In genomic region chr3:66441124-66441523, GRCh38 we compare ENCODE assay signal across 1 cellular context.
TF ChIP-seq lines count a peak whose summit lies in the region.

No MANE protein-coding gene starts in this region.

TF ChIP-seq in SK-N-SH, 30 proteins besides CTCF, POLR2A, EP300 and RAD21 (continued from another document):
- TF ChIP-seq PBX3 (IDR thresholded peaks at IDR 0.05) (peak; percentile 27; the same call in 1 of the 2 replicates), USF2 (IDR thresholded peaks at IDR 0.05; ENCODE audit: borderline replicate concordance, low read depth, low read length) (no peak), FOXJ3 (CRISPR knock-in tag; IDR thresholded peaks at IDR 0.05) (no peak), FOXM1 (IDR thresholded peaks at IDR 0.05; ENCODE audit: low read depth) (no peak), MAX (IDR thresholded peaks at IDR 0.05; ENCODE audit: low read depth) (no peak), ZBTB33 (IDR thresholded peaks at IDR 0.05; ENCODE audit: borderline replicate concordance, low read depth) (no peak), SMC3 (IDR thresholded peaks at IDR 0.05; ENCODE audit: low read depth, low read length) (no peak), RXRA (IDR thresholded peaks at IDR 0.05; ENCODE audit: borderline replicate concordance, low read depth) (peak; percentile 27; the same call in 1 of the 2 replicates), TAF1 (IDR thresholded peaks at IDR 0.05; ENCODE audit: borderline replicate concordance, low read depth, low read length) (no peak), TCF12 (IDR thresholded peaks at IDR 0.05) (peak; percentile 49), MEF2A (IDR thresholded peaks at IDR 0.05; ENCODE audit: borderline replicate concordance, low read depth) (no peak), RFX5 (IDR thresholded peaks at IDR 0.05; ENCODE audit: low read length) (no peak), FOSL2 (IDR thresholded peaks at IDR 0.05; ENCODE audit: borderline replicate concordance, low read depth) (peak; percentile 19; the same call in 1 of the 2 replicates), POLR2AphosphoS5 (IDR thresholded peaks at IDR 0.05; ENCODE audit: low read depth, low read length) (no peak), REST (IDR thresholded peaks at IDR 0.05; ENCODE audit: low read depth, low read length) (no peak), JUND (IDR thresholded peaks at IDR 0.05) (no peak), NFIC (IDR thresholded peaks at IDR 0.05; ENCODE audit: borderline replicate concordance) (no peak), TEAD4 (IDR thresholded peaks at IDR 0.05; ENCODE audit: borderline replicate concordance, insufficient read depth) (no peak), YY1 (IDR thresholded peaks at IDR 0.05; ENCODE audit: low read depth) (no peak), RCOR1 (IDR thresholded peaks at IDR 0.05; ENCODE audit: low read length) (no peak), IRF3 (IDR thresholded peaks at IDR 0.05; ENCODE audit: low read depth, low read length) (no peak), EZH2phosphoT487 (IDR thresholded peaks at IDR 0.05; ENCODE audit: borderline replicate concordance, low read depth) (no peak), ELF1 (IDR thresholded peaks at IDR 0.05) (no peak), MXI1 (IDR thresholded peaks at IDR 0.05; ENCODE audit: low read depth, low read length) (no peak), USF1 (IDR thresholded peaks at IDR 0.05; ENCODE audit: borderline replicate concordance, low read depth) (no peak), CHD2 (IDR thresholded peaks at IDR 0.05; ENCODE audit: low read length, partially characterized antibody) (no peak), SIN3A (IDR thresholded peaks at IDR 0.05; ENCODE audit: borderline replicate concordance, low read depth, low read length) (0 out of 2 replicates have a peak, but pooled peaks have one; percentile 19), GABPA (IDR thresholded peaks at IDR 0.05; ENCODE audit: low read depth) (no peak)
